ENCODE assay signal across 14 cellular contexts in genomic region chr16:57289391-57290257, GRCh38. TPM values are rescaled to one million over a fixed set of nuclear protein-coding genes. Genes with fewer than 3 reads are reported as not detected.
DNase-seq lines count a peak whose midpoint lies in the region; TF ChIP-seq lines count a peak whose summit lies in the region.
"Had no signal": no experiment of that assay in that cellular context is flagged by ENCODE, and none has a peak within 500 bp of the region (broad histone marks: within the 10 kb centered on the region; RNA-seq: fewer than 3 reads in every experiment).

No MANE protein-coding gene starts in this region.

- H3K27ac ChIP-seq in breast epithelium (peak overlapping the region; percentile 43 to 61), SJSA1 (peak overlapping the region; percentile 34; the same call in 1 of the 2 replicates)
- H3K27ac ChIP-seq: left lung, psoas muscle had no signal

- CTCF ChIA-PET in MCF 10A (lab: Yijun Ruan, JAX): interaction anchor here (0.6 to 1.2 kb wide), 5 partner anchors 8 to 395 kb away, joined by 3 to 5 read pairs (median 3); no protein-coding TSS in a partner anchor

- POLR2A ChIA-PET in MCF 10A (lab: Yijun Ruan, JAX): interaction anchor here (0.6 to 1.1 kb wide), 2 partner anchors 27 to 45 kb away, joined by 3 read pairs; no protein-coding TSS in a partner anchor

- H3K4me1 ChIP-seq in breast epithelium (peaks cover 0 to under 1% of the 10 kb centered on the region in 2 donors), SJSA1 (replicated peaks) (peaks cover 17% of the 10 kb centered on the region)

- H3K9me3 Mint-ChIP-seq in MCF 10A (ENCODE audit: unreplicated experiment): no peaks in the 10 kb centered on the region

- H3K4me3 ChIP-seq in breast epithelium (no peak overlapping the region), SJSA1 (no peak overlapping the region)
- H3K4me3 ChIP-seq: left lung, psoas muscle had no signal

- H3K9me3 ChIP-seq in breast epithelium (no peaks in the 10 kb centered on the region), SJSA1 (replicated peaks) (no peaks in the 10 kb centered on the region)
- H3K9me3 ChIP-seq: left lung, psoas muscle had no signal

- TF ChIP-seq CTCF in breast epithelium (IDR thresholded peaks at IDR 0.05): no peak
- no peak for TF ChIP-seq CTCF in MCF 10A (IDR thresholded peaks at IDR 0.05; ENCODE audit: unreplicated experiment)
- no peak for TF ChIP-seq CTCF in GM10266 (IDR thresholded peaks at IDR 0.05; ENCODE audit: control insufficient read depth, insufficient read depth, low read depth, missing control alignments)

- H3K4me1 Mint-ChIP-seq in MCF 10A (ENCODE audit: insufficient read depth, unreplicated experiment): peaks cover 5% of the 10 kb centered on the region

- intact Hi-C loops in breast epithelium (cut with DNase I; ENCODE audit: low total_unique reads): no loop called here
- intact Hi-C loops in MCF 10A (cut with micrococcal nuclease): no loop called here

- H3K27me3 ChIP-seq in breast epithelium (no peaks in the 10 kb centered on the region), SJSA1 (replicated peaks) (no peaks in the 10 kb centered on the region)

- DNase-seq in breast epithelium (ENCODE audit: low spot score in 2 of 2): no peak
- no peak for DNase-seq in MCF 10A (ENCODE audit: unreplicated experiment)
- DNase-seq in SJSA1 (ENCODE audit: low read depth in 1 of 2, low spot score in 2 of 2): peak in 1 of 2 experiments; percentile 49
- DNase-seq in globus pallidus (ENCODE audit: low spot score): peak; percentile 92
- DNase-seq in superior temporal gyrus (ENCODE audit: extremely low spot score): peak; percentile 88
- no peak for DNase-seq in GM10266 (ENCODE audit: extremely low spot score)
- DNase-seq in SKM-1 (lab: John Stamatoyannopoulos, UW; ENCODE audit: unreplicated experiment): no peak
- DNase-seq in activated CD4-positive, CD25-positive, alpha-beta regulatory T cell (lab: John Stamatoyannopoulos, UW): no peak
- DNase-seq: central memory CD4-positive, alpha-beta T cell; Kasumi-1; left lung; NCI-H1694 treated with DMSO at 0.1 percent for 48 hours; psoas muscle had no signal

- H3K27ac Mint-ChIP-seq in MCF 10A (ENCODE audit: low read depth, unreplicated experiment): no peak overlapping the region
- H3K27ac Mint-ChIP-seq: activated naive CD8-positive, alpha-beta T cell had no signal

- no peaks in the 10 kb centered on the region for H3K27me3 Mint-ChIP-seq in MCF 10A (ENCODE audit: insufficient read depth, unreplicated experiment)
- H3K27me3 Mint-ChIP-seq: activated naive CD8-positive, alpha-beta T cell had no signal

- no peaks in the 10 kb centered on the region for H3K36me3 ChIP-seq in breast epithelium
- no peaks in the 10 kb centered on the region for H3K36me3 ChIP-seq in SJSA1
- H3K36me3 ChIP-seq: left lung had no signal

- H3K36me3 Mint-ChIP-seq in MCF 10A (ENCODE audit: insufficient read depth, unreplicated experiment): no peaks in the 10 kb centered on the region
- H3K36me3 Mint-ChIP-seq: activated naive CD8-positive, alpha-beta T cell had no signal

- BruUV-seq in MCF 10A (replicated peaks; lab: Mats Ljungman, UMichigan): no TSS peak

- TF ChIP-seq POLR2A in breast epithelium (IDR thresholded peaks at IDR 0.05): no peak

- no peak overlapping the region for H3K4me3 Mint-ChIP-seq in MCF 10A (ENCODE audit: unreplicated experiment)
- H3K4me3 Mint-ChIP-seq: activated naive CD8-positive, alpha-beta T cell had no signal

RNA-seq across cellular contexts. Expression of gene PLLP, which starts 5.2 kb away (rescaled TPM):
- total RNA-seq in breast epithelium (10 to 100 TPM in 1 of 3 donors, 1 to 10 TPM in 2; 3.8 to 44.6 (median 7.9) TPM), MCF 10A (2022) (3.9 and 6.1 TPM in 2 replicates)
- not detected in 2 replicates for total RNA-seq in SJSA1 (2014; rRNA removed; shearing (Covaris generic))

RNA-seq across cellular contexts. Expression of gene ARL2BP, which starts 44.6 kb away (rescaled TPM):
- total RNA-seq in breast epithelium (10 to 100 TPM; 50.5 to 64.0 (median 62.4) TPM), MCF 10A (2022) (94.4 and 114 TPM in 2 replicates)
- total RNA-seq in SJSA1 (2014; rRNA removed; shearing (Covaris generic)): 115 and 118 TPM in 2 replicates

Comparison
In these comparisons a context has a peak if more than half of its experiments do, and no peak if none do; other contexts are left out.
1. DNase-seq: peak in globus pallidus (single experiment) and superior temporal gyrus (single experiment); none in breast epithelium (0 of 2), MCF 10A (single experiment), GM10266 (single experiment), SKM-1 (single experiment) and activated CD4-positive, CD25-positive, alpha-beta regulatory T cell (0 of 4).